9 cellular contexts compared by ENCODE assay signal in the genomic region with DNA sequence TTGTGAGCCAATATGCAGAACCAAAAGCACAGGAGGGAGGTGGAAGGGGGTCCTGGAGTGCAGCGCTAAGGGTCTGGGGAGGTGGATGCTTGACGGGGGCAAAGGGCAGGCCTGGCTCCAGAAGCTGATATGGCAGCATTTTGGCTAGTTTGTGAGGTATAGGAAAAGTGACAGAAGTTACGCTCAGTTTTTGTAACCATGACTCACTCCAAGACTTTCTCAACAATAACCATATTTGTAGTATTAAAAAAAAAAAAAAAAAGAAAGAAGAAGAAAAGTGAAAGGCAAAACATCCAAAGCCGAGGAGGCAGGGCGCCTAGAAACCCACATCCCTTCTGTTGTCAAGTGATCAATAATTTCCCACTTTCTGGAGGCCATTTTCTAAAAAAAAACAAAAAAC.
A peak's percentile ranks its signal among the peaks of the same experiment; 100 is the strongest.
DNase-seq lines count a peak whose midpoint lies in the region; ATAC-seq lines count a peak whose summit lies in the region.
"Had no signal": no experiment of that assay in that cellular context is flagged by ENCODE, and none has a peak within 500 bp of the region (broad histone marks: within the 10 kb centered on the region; RNA-seq: fewer than 3 reads in every experiment).

No MANE protein-coding gene starts in this region.

- WGBS in right cardiac atrium: 59% methylated on average over 5 of the region's 5 CpGs

- H3K27ac ChIP-seq in right cardiac atrium (ENCODE audit: low read length): peak overlapping the region; percentile 88

- no peak overlapping the region for H3K4me3 ChIP-seq in right cardiac atrium (ENCODE audit: low read length)

- no peaks in the 10 kb centered on the region for H3K9me3 ChIP-seq in right cardiac atrium (ENCODE audit: control insufficient read depth, low read length)

- ATAC-seq in right cardiac atrium (no peak), HG03139 (IDR thresholded peaks at IDR 0.05; ENCODE audit: unreplicated experiment) (no peak)

- H3K27me3 ChIP-seq in right cardiac atrium (ENCODE audit: control insufficient read depth, insufficient read depth): no peaks in the 10 kb centered on the region

- peak; percentile 77 for DNase-seq in MV-4-11 (lab: John Stamatoyannopoulos, UW)
- DNase-seq in activated T-helper 1 cell treated with Interleukin-2 at 50 U/mL for 16 hours (ENCODE audit: low read depth): peak; percentile 26
- no peak for DNase-seq in right cardiac atrium
- peak; percentile 26 to 64 (median 51) for DNase-seq in stimulated activated naive CD4-positive, alpha-beta T cell (lab: John Stamatoyannopoulos, UW)
- no peak for DNase-seq in DMS114 treated with DMSO at 0.1 percent for 48 hours (lab: John Stamatoyannopoulos, UW; ENCODE audit: unreplicated experiment)
- no peak for DNase-seq in globus pallidus (ENCODE audit: low spot score)
- no peak for DNase-seq in NCI-H1930 (lab: John Stamatoyannopoulos, UW)
- DNase-seq: NCI-H1417 treated with DMSO at 0.1 percent for 48 hours had no signal

- H3K4me1 ChIP-seq in right cardiac atrium (ENCODE audit: control insufficient read depth, insufficient read depth, low read length): peaks cover 17% of the 10 kb centered on the region

- intact Hi-C loops in right cardiac atrium (cut with DNase I): no loop called here

Comparison
In these comparisons a context has a peak if more than half of its experiments do, and no peak if none do; other contexts are left out.
1. DNase-seq: peak in MV-4-11 (single experiment), activated T-helper 1 cell treated with Interleukin-2 at 50 U/mL for 16 hours (single experiment) and stimulated activated naive CD4-positive, alpha-beta T cell (6 of 6); none in right cardiac atrium (0 of 3), DMS114 treated with DMSO at 0.1 percent for 48 hours (single experiment), globus pallidus (single experiment) and NCI-H1930 (0 of 2).